ENCODE assay signal across 2 cellular contexts in the genomic region with DNA sequence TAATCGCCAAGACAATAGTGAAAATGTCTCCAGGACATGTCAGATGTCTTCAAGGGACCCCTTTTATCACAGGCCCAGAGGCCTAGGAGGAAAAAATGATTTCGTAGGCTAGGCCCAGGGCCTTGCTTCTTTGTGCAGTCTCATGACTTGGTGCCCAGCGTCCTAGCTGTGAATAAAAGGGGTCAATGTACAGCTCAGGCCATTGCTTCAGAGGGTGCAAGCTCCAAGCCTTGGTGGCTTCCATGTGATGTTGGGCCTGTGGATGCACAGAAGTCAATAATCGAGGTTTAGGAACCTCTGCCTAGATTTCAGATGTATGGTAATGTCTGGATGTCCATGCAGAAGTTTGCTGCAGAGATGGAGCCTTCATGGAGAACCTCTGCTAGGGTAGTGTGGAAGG.
A peak's percentile ranks its signal among the peaks of the same experiment; 100 is the strongest.
TF ChIP-seq lines count a peak whose summit lies in the region.

No MANE protein-coding gene starts in this region.

TF ChIP-seq in GM23338, 12 proteins besides CTCF, POLR2A, EP300 and RAD21:
- TF ChIP-seq REST (IDR thresholded peaks at IDR 0.05; ENCODE audit: unreplicated experiment), result no peak
- TF ChIP-seq EZH2phosphoT487 (IDR thresholded peaks at IDR 0.05; ENCODE audit: unreplicated experiment), result no peak
- no peak for TF ChIP-seq POLR2AphosphoS5 (IDR thresholded peaks at IDR 0.05; ENCODE audit: low read depth)
- no peak for TF ChIP-seq ZNF114 (CRISPR knock-in tag; IDR thresholded peaks at IDR 0.05)
- no peak for TF ChIP-seq EZH2 (IDR thresholded peaks at IDR 0.05; ENCODE audit: low read depth, unreplicated experiment)
- TF ChIP-seq STAT1 (IDR thresholded peaks at IDR 0.05; ENCODE audit: unreplicated experiment), result no peak
- TF ChIP-seq ETS1 (IDR thresholded peaks at IDR 0.05), result no peak
- no peak for TF ChIP-seq JUNB (IDR thresholded peaks at IDR 0.05; ENCODE audit: unreplicated experiment)
- TF ChIP-seq ZNF331 (CRISPR knock-in tag; IDR thresholded peaks at IDR 0.05; ENCODE audit: low read depth), result no peak
- no peak for TF ChIP-seq CREB1 (CRISPR knock-in tag; IDR thresholded peaks at IDR 0.05; ENCODE audit: low read depth)

TF ChIP-seq in K562, 482 proteins besides CTCF, POLR2A, EP300 and RAD21:
- TF ChIP-seq, protein P1, sequence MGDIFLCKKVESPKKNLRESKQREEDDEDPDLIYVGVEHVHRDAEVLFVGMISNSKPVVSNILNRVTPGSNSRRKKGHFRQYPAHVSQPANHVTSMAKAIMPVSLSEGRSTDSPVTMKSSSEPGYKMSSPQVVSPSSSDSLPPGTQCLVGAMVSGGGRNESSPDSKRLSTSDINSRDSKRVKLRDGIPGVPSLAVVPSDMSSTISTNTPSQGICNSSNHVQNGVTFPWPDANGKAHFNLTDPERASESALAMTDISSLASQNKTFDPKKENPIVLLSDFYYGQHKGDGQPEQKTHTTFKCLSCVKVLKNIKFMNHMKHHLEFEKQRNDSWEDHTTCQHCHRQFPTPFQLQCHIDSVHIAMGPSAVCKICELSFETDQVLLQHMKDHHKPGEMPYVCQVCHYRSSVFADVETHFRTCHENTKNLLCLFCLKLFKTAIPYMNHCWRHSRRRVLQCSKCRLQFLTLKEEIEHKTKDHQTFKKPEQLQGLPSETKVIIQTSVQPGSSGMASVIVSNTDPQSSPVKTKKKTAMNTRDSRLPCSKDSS (IDR thresholded peaks at IDR 0.05; ENCODE audit: low read depth, partially characterized antibody), result peak; percentile 62
- TF ChIP-seq SRSF1 (IDR thresholded peaks at IDR 0.05; ENCODE audit: low read depth, low read length) (no peak), HDAC1 (IDR thresholded peaks at IDR 0.05) (no peak), ZNF655 (CRISPR knock-in tag; IDR thresholded peaks at IDR 0.05) (no peak), GTF2F1 (IDR thresholded peaks at IDR 0.05; ENCODE audit: low read depth, low read length) (no peak), RERE (CRISPR knock-in tag; IDR thresholded peaks at IDR 0.05; ENCODE audit: borderline replicate concordance) (no peak), PTTG1 (tag; IDR thresholded peaks at IDR 0.05; ENCODE audit: low read depth) (no peak), MYNN (IDR thresholded peaks at IDR 0.05) (no peak), MYNN (CRISPR knock-in tag; IDR thresholded peaks at IDR 0.05) (no peak), NR2C1 (IDR thresholded peaks at IDR 0.05) (no peak), NR2C1 (tag; IDR thresholded peaks at IDR 0.05) (no peak), ARID2 (IDR thresholded peaks at IDR 0.05) (no peak), MIER1 (IDR thresholded peaks at IDR 0.05; ENCODE audit: low read depth) (no peak), MTA3 (IDR thresholded peaks at IDR 0.05; ENCODE audit: borderline replicate concordance) (no peak), ETV6 (IDR thresholded peaks at IDR 0.05; ENCODE audit: borderline replicate concordance in 1 of 2, low read depth in 2 of 2, low read length in 1 of 2) (no peak), ETV6 (CRISPR knock-in tag; IDR thresholded peaks at IDR 0.05; ENCODE audit: borderline replicate concordance) (no peak), TSHZ1 (CRISPR knock-in tag; IDR thresholded peaks at IDR 0.05) (no peak), ZFP36 (IDR thresholded peaks at IDR 0.05; ENCODE audit: low read depth, low read length, partially characterized antibody) (peak; percentile 69), HCFC1 (IDR thresholded peaks at IDR 0.05; ENCODE audit: low read depth, low read length) (no peak), POLR2G (IDR thresholded peaks at IDR 0.05; ENCODE audit: low read depth, low read length) (no peak), BCOR (IDR thresholded peaks at IDR 0.05) (no peak), CBX3 (IDR thresholded peaks at IDR 0.05; ENCODE audit: borderline replicate concordance in 1 of 2, low read length in 2 of 2) (peak in 1 of 2 experiments; percentile 36; a peak in 1 of 3 replicates), ZNF3 (CRISPR knock-in tag; IDR thresholded peaks at IDR 0.05) (no peak), ARNT (IDR thresholded peaks at IDR 0.05) (no peak), TRIM28 (IDR thresholded peaks at IDR 0.05) (peak; percentile 65; the same call in 1 of the 2 replicates), ATF1 (CRISPR knock-in tag; IDR thresholded peaks at IDR 0.05) (no peak), ATF1 (tag; IDR thresholded peaks at IDR 0.05) (no peak), ZNF830 (CRISPR knock-in tag; IDR thresholded peaks at IDR 0.05) (no peak), ZNF707 (CRISPR knock-in tag; conservative IDR thresholded peaks at IDR 0.05) (no peak)
- TF ChIP-seq, protein P2, sequence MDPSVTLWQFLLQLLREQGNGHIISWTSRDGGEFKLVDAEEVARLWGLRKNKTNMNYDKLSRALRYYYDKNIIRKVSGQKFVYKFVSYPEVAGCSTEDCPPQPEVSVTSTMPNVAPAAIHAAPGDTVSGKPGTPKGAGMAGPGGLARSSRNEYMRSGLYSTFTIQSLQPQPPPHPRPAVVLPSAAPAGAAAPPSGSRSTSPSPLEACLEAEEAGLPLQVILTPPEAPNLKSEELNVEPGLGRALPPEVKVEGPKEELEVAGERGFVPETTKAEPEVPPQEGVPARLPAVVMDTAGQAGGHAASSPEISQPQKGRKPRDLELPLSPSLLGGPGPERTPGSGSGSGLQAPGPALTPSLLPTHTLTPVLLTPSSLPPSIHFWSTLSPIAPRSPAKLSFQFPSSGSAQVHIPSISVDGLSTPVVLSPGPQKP (CRISPR knock-in tag; IDR thresholded peaks at IDR 0.05), result no peak
